ENCODE assay signal across 1 cellular context in the genomic region with DNA sequence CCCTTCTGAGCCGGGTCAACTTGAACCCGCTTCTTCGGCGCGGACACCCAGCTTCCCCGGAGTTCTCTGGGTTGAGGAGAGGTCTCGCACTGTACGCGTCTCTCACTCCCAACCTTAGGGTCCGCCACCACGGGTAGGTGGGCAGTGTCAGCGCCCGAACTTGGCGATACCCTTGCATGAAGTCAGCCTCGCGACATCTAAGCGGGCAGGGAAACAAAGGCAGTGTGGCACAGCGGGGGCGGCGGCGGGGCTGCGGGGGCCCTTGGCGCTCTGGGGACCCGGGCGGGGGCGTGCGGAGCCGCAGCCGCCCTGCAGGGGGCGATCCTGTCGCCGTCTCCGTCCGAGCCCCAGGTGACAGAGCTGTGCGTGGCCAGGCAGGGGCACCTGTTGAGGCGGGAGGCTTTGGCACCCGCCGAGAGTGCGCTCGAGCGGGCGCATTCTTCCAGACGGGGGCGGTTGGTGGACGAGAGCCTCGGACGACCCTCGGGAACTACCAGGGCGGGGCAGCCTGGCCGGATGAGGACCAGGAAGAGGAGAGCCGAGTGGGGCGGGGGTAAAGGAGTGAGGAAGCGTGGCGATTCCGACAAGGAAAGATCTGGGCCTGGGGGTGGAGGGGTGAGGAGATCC.
TF ChIP-seq lines count a peak whose summit lies in the region.

No MANE protein-coding gene starts in this region.

TF ChIP-seq in liver, 16 proteins besides CTCF, POLR2A, EP300 and RAD21 (continued from another document):
- TF ChIP-seq, protein P1, sequence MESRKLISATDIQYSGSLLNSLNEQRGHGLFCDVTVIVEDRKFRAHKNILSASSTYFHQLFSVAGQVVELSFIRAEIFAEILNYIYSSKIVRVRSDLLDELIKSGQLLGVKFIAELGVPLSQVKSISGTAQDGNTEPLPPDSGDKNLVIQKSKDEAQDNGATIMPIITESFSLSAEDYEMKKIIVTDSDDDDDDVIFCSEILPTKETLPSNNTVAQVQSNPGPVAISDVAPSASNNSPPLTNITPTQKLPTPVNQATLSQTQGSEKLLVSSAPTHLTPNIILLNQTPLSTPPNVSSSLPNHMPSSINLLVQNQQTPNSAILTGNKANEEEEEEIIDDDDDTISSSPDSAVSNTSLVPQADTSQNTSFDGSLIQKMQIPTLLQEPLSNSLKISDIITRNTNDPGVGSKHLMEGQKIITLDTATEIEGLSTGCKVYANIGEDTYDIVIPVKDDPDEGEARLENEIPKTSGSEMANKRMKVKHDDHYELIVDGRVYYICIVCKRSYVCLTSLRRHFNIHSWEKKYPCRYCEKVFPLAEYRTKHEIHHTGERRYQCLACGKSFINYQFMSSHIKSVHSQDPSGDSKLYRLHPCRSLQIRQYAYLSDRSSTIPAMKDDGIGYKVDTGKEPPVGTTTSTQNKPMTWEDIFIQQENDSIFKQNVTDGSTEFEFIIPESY (IDR thresholded peaks at IDR 0.05), result no peak
- TF ChIP-seq HNF4G (IDR thresholded peaks at IDR 0.05) (no peak), EGR1 (IDR thresholded peaks at IDR 0.05; ENCODE audit: low read depth in 2 of 2) (no peak), JUND (IDR thresholded peaks at IDR 0.05) (no peak), FOXA2 (IDR thresholded peaks at IDR 0.05) (no peak), NR2F2 (IDR thresholded peaks at IDR 0.05) (no peak), SP1 (IDR thresholded peaks at IDR 0.05) (no peak), YY1 (IDR thresholded peaks at IDR 0.05) (no peak), GABPA (IDR thresholded peaks at IDR 0.05 in 1 of 2, conservative IDR thresholded peaks at IDR 0.05 in 1 of 2) (no peak), HNF4A (conservative IDR thresholded peaks at IDR 0.05) (no peak), FOXA1 (IDR thresholded peaks at IDR 0.05) (no peak)
- TF ChIP-seq, protein P2, sequence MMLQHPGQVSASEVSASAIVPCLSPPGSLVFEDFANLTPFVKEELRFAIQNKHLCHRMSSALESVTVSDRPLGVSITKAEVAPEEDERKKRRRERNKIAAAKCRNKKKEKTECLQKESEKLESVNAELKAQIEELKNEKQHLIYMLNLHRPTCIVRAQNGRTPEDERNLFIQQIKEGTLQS (IDR thresholded peaks at IDR 0.05), result no peak
